Comparison of ENCODE assay signal across 29 cellular contexts in genomic region chr1:59667020-59667419, GRCh38.
"Had no signal": no experiment of that assay in that cellular context is flagged by ENCODE, and none has a peak within 500 bp of the region (broad histone marks: within the 10 kb centered on the region; RNA-seq: fewer than 3 reads in every experiment).

No MANE protein-coding gene starts in this region.

- H3K4me1 ChIP-seq: pancreas, prostate gland, thyroid gland, uterus had no signal

- DNase-seq: heart left ventricle; hypothalamus; immature natural killer cell; kidney; left colon; left lung; lower lobe of right lung; mammary epithelial cell; mesenchymal stem cell; naive B cell; natural killer cell; nucleus accumbens; pancreas; posterior cingulate gyrus; retina; right cardiac atrium; stimulated activated CD4-positive, alpha-beta T cell treated with anti-CD3 and anti-CD28 coated beads, Interleukin-12 subunit alpha, Interleukin-12 subunit beta, amount 100 ng/mL, for 4 hours; stimulated activated CD4-positive, alpha-beta T cell treated with anti-CD3 and anti-CD28 coated beads, Interleukin-15, amount 100 ng/mL, for 24 hours; stimulated activated CD4-positive, alpha-beta T cell treated with anti-CD3 and anti-CD28 coated beads, Interleukin-2, amount 100 ng/mL, for 24 hours; stimulated activated CD4-positive, alpha-beta T cell treated with anti-CD3 and anti-CD28 coated beads, Interleukin-4, amount 100 ng/mL, for 1 hour; stimulated activated naive B cell treated with anti-CD40 and anti-IgM and Interleukin-4, amounts not matched to agents 10 μg/mL and 1 μg/mL and 100 μg/mL, for 72 hours; stimulated activated naive CD8-positive, alpha-beta T cell treated with anti-CD3 and anti-CD28 coated beads, Interleukin-15, Interleukin-2, amounts not matched to agents 100 U/mL and 50 U/mL, for 24 hours; stomach; testis; thyroid gland; uterus had no signal

- H3K36me3 ChIP-seq: heart left ventricle, left lung, lower lobe of right lung, pancreas, prostate gland, stomach, thyroid gland, uterus had no signal

- H3K27me3 ChIP-seq: heart left ventricle, left lung, pancreas, stomach, testis, thyroid gland, uterus had no signal

- H3K4me3 ChIP-seq: heart left ventricle, left lung, lower lobe of right lung, pancreas, prostate gland, stomach, testis, thyroid gland, uterus had no signal

- H3K36me3 Mint-ChIP-seq: natural killer cell had no signal

- H3K9me3 Mint-ChIP-seq: immature natural killer cell; naive B cell; natural killer cell; stimulated activated naive B cell treated with anti-CD40 and anti-IgM and Interleukin-4, amounts not matched to agents 10 μg/mL and 1 μg/mL and 100 μg/mL, for 72 hours had no signal

- H3K27ac ChIP-seq: heart left ventricle, left lung, lower lobe of right lung, pancreas, prostate gland, stomach, testis, thyroid gland, uterus had no signal

- ATAC-seq: heart left ventricle; left colon; left lung; lower lobe of right lung; natural killer cell; pancreas; right cardiac atrium; stimulated activated naive B cell treated with anti-CD40 and anti-IgM and Interleukin-4, amounts not matched to agents 10 μg/mL and 1 μg/mL and 100 μg/mL, for 72 hours; stimulated activated naive CD8-positive, alpha-beta T cell treated with anti-CD3 and anti-CD28 coated beads, Interleukin-15, Interleukin-2, amounts not matched to agents 100 U/mL and 50 U/mL, for 24 hours had no signal

- H3K4me1 Mint-ChIP-seq: immature natural killer cell, natural killer cell had no signal

- H3K27ac Mint-ChIP-seq: immature natural killer cell; natural killer cell; stimulated activated naive B cell treated with anti-CD40 and anti-IgM and Interleukin-4, amounts not matched to agents 10 μg/mL and 1 μg/mL and 100 μg/mL, for 72 hours; type B pancreatic cell had no signal

- H3K9me3 ChIP-seq: heart left ventricle, left lung, lower lobe of right lung, pancreas, prostate gland, stomach, testis, thyroid gland, uterus had no signal

- H3K4me3 Mint-ChIP-seq: immature natural killer cell; naive B cell; natural killer cell; stimulated activated naive B cell treated with anti-CD40 and anti-IgM and Interleukin-4, amounts not matched to agents 10 μg/mL and 1 μg/mL and 100 μg/mL, for 72 hours; type B pancreatic cell had no signal

- H3K27me3 Mint-ChIP-seq: naive B cell; stimulated activated naive B cell treated with anti-CD40 and anti-IgM and Interleukin-4, amounts not matched to agents 10 μg/mL and 1 μg/mL and 100 μg/mL, for 72 hours; type B pancreatic cell had no signal

- FAIRE-seq: islet of Langerhans, kidney, pancreas had no signal
